In genomic region chr11:114166897-114167323, GRCh38 we compare ENCODE assay signal across 8 cellular contexts.
DNase-seq lines count a peak whose midpoint lies in the region; ATAC-seq and TF ChIP-seq lines count a peak whose summit lies in the region.

No MANE protein-coding gene starts in this region.

- H4K91ac ChIP-seq in neuronal stem cell (ENCODE audit: low read depth, low read length, poor library complexity), result no peak overlapping the region

- no peak overlapping the region for H3K23ac ChIP-seq in neuronal stem cell (ENCODE audit: low read depth, low read length, poor library complexity)

- H3K4me3 Mint-ChIP-seq in T-helper 2 cell treated with Interferon-gamma antibody and Interleukin-4, amounts not matched to agents 5 μg/mL and 100 μg/mL, for 36 hours, result peak overlapping the region; percentile 72

- no peak overlapping the region for H2AFZ ChIP-seq in neuronal stem cell (ENCODE audit: low read length)

- peaks cover 6% of the 10 kb centered on the region for H3K36me3 Mint-ChIP-seq in T-helper 2 cell treated with Interferon-gamma antibody and Interleukin-4, amounts not matched to agents 5 μg/mL and 100 μg/mL, for 36 hours (ENCODE audit: low read depth)

- TF ChIP-seq POLR2A in NB4 (IDR thresholded peaks at IDR 0.05; ENCODE audit: extremely low read depth, insufficient read length), result no peak
- TF ChIP-seq POLR2A in esophagus squamous epithelium (IDR thresholded peaks at IDR 0.05), result peak in 1 of 4 donors; percentile 22
- no peak for TF ChIP-seq POLR2A in ovary (IDR thresholded peaks at IDR 0.05)

- H3K36me3 ChIP-seq in esophagus squamous epithelium (no peaks in the 10 kb centered on the region), ovary (no peaks in the 10 kb centered on the region), neuronal stem cell (replicated peaks in 1 of 2; ENCODE audit: control insufficient read depth in 2 of 2, insufficient read depth in 2 of 2, low read length in 2 of 2) (peaks cover 0 to 3% of the 10 kb centered on the region in 2 donors)

- no peak overlapping the region for H2BK12ac ChIP-seq in neuronal stem cell (ENCODE audit: low read length)

- DNase-seq in COR-L47 (lab: John Stamatoyannopoulos, UW) (peak; percentile 74), NB4 (ENCODE audit: low read depth) (peak; percentile 82), esophagus squamous epithelium (lab: John Stamatoyannopoulos, UW) (no peak), ovary (peak in 1 of 5 donors; percentile 72), neuronal stem cell (ENCODE audit: low spot score) (no peak), T-helper 9 cell (no peak)
- DNase-seq in T-helper 2 cell treated with Interferon-gamma antibody and Interleukin-4, amounts not matched to agents 5 μg/mL and 100 μg/mL, for 36 hours (ENCODE audit: low spot score), result peak; percentile 15

- intact Hi-C loops in esophagus squamous epithelium (cut with DNase I), result no loop called here
- intact Hi-C loops in ovary (cut with DNase I), result no loop called here

- TF ChIP-seq CTCF in NB4 (IDR thresholded peaks at IDR 0.05; ENCODE audit: low read depth, low read length) (no peak), esophagus squamous epithelium (IDR thresholded peaks at IDR 0.05) (no peak), ovary (IDR thresholded peaks at IDR 0.05) (no peak)

- H3K18ac ChIP-seq in neuronal stem cell (ENCODE audit: low read length), result no peak overlapping the region

- H4K8ac ChIP-seq in neuronal stem cell (ENCODE audit: low read depth, low read length), result no peak overlapping the region

- TF ChIP-seq EP300 in ovary (IDR thresholded peaks at IDR 0.05), result no peak

- H3K9me3 Mint-ChIP-seq in T-helper 2 cell treated with Interferon-gamma antibody and Interleukin-4, amounts not matched to agents 5 μg/mL and 100 μg/mL, for 36 hours, result no peaks in the 10 kb centered on the region

- no peak overlapping the region for H2BK120ac ChIP-seq in neuronal stem cell (ENCODE audit: low read depth, low read length)

- WGBS in esophagus squamous epithelium, 2 donors, result 0 to 1% methylated on average over 3 of the region's 3 CpGs
- WGBS in ovary, 3 donors, result 0 to 1% (median 1%) methylated on average over 3 of the region's 3 CpGs
- WGBS in neuronal stem cell (ENCODE audit: extremely low coverage in 2 of 2, insufficient read length in 2 of 2, insufficient replicate concordance in 1 of 2), 2 donors, result no CpG with 5 or more reads among the region's 3 CpGs

- H3K14ac ChIP-seq in neuronal stem cell (ENCODE audit: low read length), result no peak overlapping the region

- H2BK5ac ChIP-seq in neuronal stem cell (ENCODE audit: low read length), result no peak overlapping the region

- no peak for ATAC-seq in GM21423 (IDR thresholded peaks at IDR 0.05; ENCODE audit: unreplicated experiment)

- H3K9ac ChIP-seq in neuronal stem cell (ENCODE audit: low read depth, low read length, poor library complexity), result no peak overlapping the region

- H3K27ac ChIP-seq in esophagus squamous epithelium (peak overlapping the region; percentile 89 to 99 (median 97)), ovary (peak overlapping the region; percentile 65 to 89), neuronal stem cell (replicated peaks; ENCODE audit: low read length) (no peak overlapping the region)

- peaks cover 10% of the 10 kb centered on the region for H3K79me1 ChIP-seq in neuronal stem cell (ENCODE audit: low read depth, low read length)

- H3K4me1 Mint-ChIP-seq in T-helper 2 cell treated with Interferon-gamma antibody and Interleukin-4, amounts not matched to agents 5 μg/mL and 100 μg/mL, for 36 hours (ENCODE audit: low read depth), result peaks cover 76% of the 10 kb centered on the region

- H3K4me1 ChIP-seq in esophagus squamous epithelium (peaks cover 79 to 100% (median 90%) of the 10 kb centered on the region in 3 donors), ovary (ENCODE audit: insufficient read depth) (peaks cover 69% of the 10 kb centered on the region), neuronal stem cell (ENCODE audit: control insufficient read depth in 2 of 2, insufficient read depth in 1 of 2, low read depth in 1 of 2, low read length in 2 of 2) (peaks cover 57 to 77% of the 10 kb centered on the region in 2 donors)

- no peak overlapping the region for H2BK15ac ChIP-seq in neuronal stem cell (ENCODE audit: low read length)

- no peaks in the 10 kb centered on the region for H3K9me3 ChIP-seq in esophagus squamous epithelium
- no peaks in the 10 kb centered on the region for H3K9me3 ChIP-seq in ovary
- H3K9me3 ChIP-seq in neuronal stem cell (replicated peaks in 1 of 2; ENCODE audit: control insufficient read depth in 2 of 2, insufficient read depth in 1 of 2, low read depth in 1 of 2, low read length in 2 of 2), result no peaks in the 10 kb centered on the region

- H3K4me3 ChIP-seq in NB4 (ENCODE audit: low read depth, low read length) (no peak overlapping the region), esophagus squamous epithelium (peak overlapping the region in 1 of 4 donors; percentile 23), ovary (no peak overlapping the region), neuronal stem cell (ENCODE audit: low read length in 2 of 2) (no peak overlapping the region)

- H3K27me3 ChIP-seq in esophagus squamous epithelium (peaks cover 0 to 46% (median 0%) of the 10 kb centered on the region in 4 donors), ovary (no peaks in the 10 kb centered on the region), neuronal stem cell (ENCODE audit: control insufficient read depth in 3 of 3, insufficient read depth in 3 of 3, low read depth in 1 of 3, low read length in 3 of 3) (no peaks in the 10 kb centered on the region)

- H3K4ac ChIP-seq in neuronal stem cell (ENCODE audit: low read length), result no peak overlapping the region

- H3K27me3 Mint-ChIP-seq in T-helper 2 cell treated with Interferon-gamma antibody and Interleukin-4, amounts not matched to agents 5 μg/mL and 100 μg/mL, for 36 hours (ENCODE audit: low read depth), result no peaks in the 10 kb centered on the region

- no peak overlapping the region for H3K4me2 ChIP-seq in neuronal stem cell (ENCODE audit: insufficient read depth, low read length, poor library complexity, severe bottlenecking)

- H3K27ac Mint-ChIP-seq in T-helper 2 cell treated with Interferon-gamma antibody and Interleukin-4, amounts not matched to agents 5 μg/mL and 100 μg/mL, for 36 hours, result peak overlapping the region; percentile 89

- H2AK5ac ChIP-seq in neuronal stem cell (ENCODE audit: low read depth, low read length), result no peak overlapping the region

Comparison
In these comparisons a context has a peak if more than half of its experiments do, and no peak if none do; other contexts are left out.
1. DNase-seq: peak in COR-L47 (single experiment), NB4 (single experiment) and T-helper 2 cell treated with Interferon-gamma antibody and Interleukin-4, amounts not matched to agents 5 μg/mL and 100 μg/mL, for 36 hours (single experiment); none in esophagus squamous epithelium (single experiment), neuronal stem cell (single experiment) and T-helper 9 cell (single experiment).